In the genomic region with DNA sequence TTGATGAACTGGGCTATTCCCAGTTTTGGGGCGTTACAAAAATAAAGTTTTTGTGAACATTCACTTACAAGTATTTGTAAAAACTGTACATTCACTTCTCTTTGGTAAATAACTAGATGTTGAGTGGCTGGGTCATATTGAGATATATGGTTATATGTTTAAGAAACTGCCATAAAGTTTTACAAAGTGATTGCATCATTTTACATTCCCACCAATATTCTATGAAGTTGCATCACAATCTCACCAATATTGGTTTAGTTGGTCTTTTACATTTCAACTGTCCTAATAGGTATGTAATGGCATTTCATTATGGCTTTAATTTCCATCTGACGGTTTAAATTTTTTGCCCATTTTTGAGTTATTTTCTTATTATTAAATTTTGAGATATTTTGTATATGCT, we compare ENCODE assay signal across 34 cellular contexts.
"Had no signal": no experiment of that assay in that cellular context is flagged by ENCODE, and none has a peak within 500 bp of the region (broad histone marks: within the 10 kb centered on the region; RNA-seq: fewer than 3 reads in every experiment).

No MANE protein-coding gene starts in this region.

- H3K27me3 ChIP-seq: adrenal gland, body of pancreas, brain microvascular endothelial cell, breast epithelium had no signal

- H3K4me3 ChIP-seq: adrenal gland, body of pancreas, breast epithelium had no signal

- H3K27ac ChIP-seq: adrenal gland, body of pancreas, brain microvascular endothelial cell, breast epithelium, WERI-Rb-1 had no signal

- ATAC-seq: activated CD4-positive, alpha-beta T cell treated with anti-CD3 and anti-CD28 coated beads for 36 hours; activated CD4-positive, CD25-positive, alpha-beta regulatory T cell treated with anti-CD3 and anti-CD28 coated beads, Interleukin-2, amount 50 U/mL, for 24 hours; activated CD8-positive, alpha-beta memory T cell treated with anti-CD3 and anti-CD28 coated beads, Interleukin-2, amount 10 ng/mL, durations not matched to agents 7 days and 5 days; activated CD8-positive, alpha-beta T cell treated with anti-CD3 and anti-CD28 coated beads, Interleukin-2, amount 10 ng/mL, durations not matched to agents 7 days and 5 days; activated naive CD4-positive, alpha-beta T cell treated with anti-CD3 and anti-CD28 coated beads, Interleukin-2, amount 50 U/mL, for 72 hours; body of pancreas; WTC11 had no signal

- H3K4me1 ChIP-seq: adrenal gland, body of pancreas, breast epithelium had no signal

- FAIRE-seq: astrocyte, TTC549 had no signal

- H3K36me3 ChIP-seq: adrenal gland, brain microvascular endothelial cell, breast epithelium, WERI-Rb-1 had no signal

- H3K9me3 ChIP-seq: body of pancreas, breast epithelium had no signal

- DNase-seq: activated CD4-positive, alpha-beta memory T cell treated with anti-CD3 and anti-CD28 coated beads, Interleukin-2, amount 10 ng/mL, durations not matched to agents 7 days and 5 days; activated CD4-positive, alpha-beta T cell treated with anti-CD3 and anti-CD28 coated beads for 1 hour; activated CD4-positive, alpha-beta T cell treated with anti-CD3 and anti-CD28 coated beads for 36 hours; activated CD4-positive, alpha-beta T cell treated with anti-CD3 and anti-CD28 coated beads for 48 hours; activated CD4-positive, alpha-beta T cell treated with anti-CD3 and anti-CD28 coated beads, Interleukin-2, amount 10 ng/mL, durations not matched to agents 7 days and 5 days; activated CD4-positive, alpha-beta T cell treated with anti-CD3 and anti-CD28 coated beads, Interleukin-2, amount 50 U/mL, for 48 hours; activated CD4-positive, CD25-positive, alpha-beta regulatory T cell; activated CD8-positive, alpha-beta memory T cell treated with anti-CD3 and anti-CD28 coated beads for 24 hours; activated CD8-positive, alpha-beta memory T cell treated with anti-CD3 and anti-CD28 coated beads, Interleukin-2, amount 10 ng/mL, durations not matched to agents 7 days and 5 days; activated CD8-positive, alpha-beta memory T cell treated with anti-CD3 and anti-CD28 coated beads, Interleukin-2, amount 50 U/mL, for 48 hours; activated CD8-positive, alpha-beta T cell treated with anti-CD3 and anti-CD28 coated beads, Interleukin-2, amount 10 ng/mL, durations not matched to agents 7 days and 5 days; activated effector memory CD4-positive, alpha-beta T cell treated with anti-CD3 and anti-CD28 coated beads, Interleukin-2, amount 50 U/mL, for 16 hours; activated gamma-delta T cell treated with Interleukin-2 at 50 U/mL for 16 hours; activated naive CD4-positive, alpha-beta T cell; activated naive CD4-positive, alpha-beta T cell treated with anti-CD3 and anti-CD28 coated beads for 36 hours; activated naive CD4-positive, alpha-beta T cell treated with anti-CD3 and anti-CD28 coated beads, Interleukin-2, amount 50 U/mL, for 16 hours; activated naive CD8-positive, alpha-beta T cell treated with anti-CD3 and anti-CD28 coated beads for 36 hours; activated T-cell treated with anti-CD3 and anti-CD28 coated beads, Interleukin-2, amount 50 U/mL, for 24 hours; activated T-cell treated with anti-CD3 and anti-CD28 coated beads, Interleukin-2, amount 50 U/mL, for 48 hours; adrenal gland; amniotic stem cell; aorta; body of pancreas; brain microvascular endothelial cell; central memory CD4-positive, alpha-beta T cell; T-helper 2 cell; T-helper 9 cell; WERI-Rb-1 had no signal
